Comparison of ENCODE assay signal across 8 cellular contexts in the genomic region with DNA sequence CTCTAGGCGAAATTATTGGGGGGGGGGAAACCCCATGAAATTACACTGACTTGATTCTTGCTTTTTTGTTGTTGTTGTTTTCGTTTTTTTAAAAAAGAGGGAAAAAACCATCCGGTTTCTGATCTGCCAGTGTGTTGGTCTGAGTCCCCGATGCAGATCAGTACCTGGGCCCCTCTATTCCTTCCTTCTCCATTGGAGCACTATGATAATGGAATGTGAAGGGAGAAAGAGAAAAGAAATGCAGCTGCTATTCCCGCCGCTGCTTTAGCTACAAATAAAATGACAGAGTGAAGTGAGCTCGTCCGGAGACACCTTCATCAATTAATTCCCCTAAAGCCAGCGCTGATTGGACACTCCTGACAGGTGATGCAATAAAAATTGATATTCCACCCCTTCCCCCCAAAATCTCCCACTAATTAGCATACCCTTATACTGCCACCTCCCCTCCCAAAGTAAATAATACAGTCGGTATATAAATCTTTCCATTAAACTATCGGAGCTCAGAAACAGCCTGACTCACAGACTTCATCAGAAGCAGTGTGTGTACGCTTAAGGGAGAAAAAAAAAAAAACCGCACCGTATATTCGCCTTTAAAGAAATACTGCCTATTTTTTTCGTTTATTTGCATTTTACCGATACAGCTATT. TPM values are rescaled to one million over a fixed set of nuclear protein-coding genes. Genes with fewer than 3 reads are reported as not detected.
DNase-seq lines count a peak whose midpoint lies in the region; ATAC-seq and TF ChIP-seq lines count a peak whose summit lies in the region.

No MANE protein-coding gene starts in this region.

- peaks cover 44% of the 10 kb centered on the region for H3K4me1 Mint-ChIP-seq in CD4-positive, alpha-beta T cell (ENCODE audit: low read depth)

- no peak overlapping the region for H3K9ac ChIP-seq in fibroblast of lung (ENCODE audit: insufficient read depth, low read length)
- no peak overlapping the region for H3K9ac ChIP-seq in parathyroid adenoma

- H3K27me3 Mint-ChIP-seq in CD4-positive, alpha-beta T cell = peaks cover 88% of the 10 kb centered on the region

- no peaks in the 10 kb centered on the region for H4K20me1 ChIP-seq in fibroblast of lung (ENCODE audit: control insufficient read depth, extremely low read depth, insufficient read depth, low read length)

- peaks cover 79% of the 10 kb centered on the region for H3K27me3 ChIP-seq in CD4-positive, alpha-beta T cell (ENCODE audit: control insufficient read depth, insufficient read depth, low read length)
- H3K27me3 ChIP-seq in fibroblast of lung (ENCODE audit: control insufficient read depth, insufficient read depth, low read length) = no peaks in the 10 kb centered on the region
- no peaks in the 10 kb centered on the region for H3K27me3 ChIP-seq in parathyroid adenoma (ENCODE audit: control insufficient read depth, insufficient read depth, low read length)

- H3K4me3 ChIP-seq in fibroblast of lung (replicated peaks in 1 of 4; ENCODE audit: control extremely low read depth in 1 of 4, insufficient read depth in 1 of 4, low read depth in 3 of 4, low read length in 4 of 4) (peak overlapping the region; percentile 30 to 78 (median 51)), parathyroid adenoma (ENCODE audit: low read depth, low read length) (peak overlapping the region; percentile 61)

- no peaks in the 10 kb centered on the region for H3K36me3 ChIP-seq in fibroblast of lung (ENCODE audit: control insufficient read depth, insufficient read depth, low read length)
- H3K36me3 ChIP-seq in parathyroid adenoma (ENCODE audit: control insufficient read depth, insufficient read depth, low read length) = no peaks in the 10 kb centered on the region

- H3K9me3 Mint-ChIP-seq in CD4-positive, alpha-beta T cell = no peaks in the 10 kb centered on the region

- POLR2A ChIA-PET in CD4-positive, alpha-beta T cell (lab: Charles Lee) = interaction anchor here (0.6 to 1.7 kb wide), 8 partner anchors 9 to 1704 kb away, joined by 3 to 19 read pairs (median 4); partner anchors contain the start of gene MLLT10

- no peak overlapping the region for H3K27ac ChIP-seq in CD4-positive, alpha-beta T cell (ENCODE audit: low read depth, low read length)
- peak overlapping the region; percentile 69 for H3K27ac ChIP-seq in fibroblast of lung (ENCODE audit: insufficient read depth, low read length)
- H3K27ac ChIP-seq in parathyroid adenoma = peak overlapping the region; percentile 70

- TF ChIP-seq CTCF in CD4-positive, alpha-beta T cell (IDR thresholded peaks at IDR 0.05) = no peak
- no peak for TF ChIP-seq CTCF in fibroblast of lung (conservative IDR thresholded peaks at IDR 0.05 in 1 of 2, IDR thresholded peaks at IDR 0.05 in 1 of 2; ENCODE audit: low read depth in 1 of 2, low read length in 2 of 2)
- no peak for TF ChIP-seq CTCF in parathyroid adenoma (IDR thresholded peaks at IDR 0.05)

- DNase-seq in CD4-positive, alpha-beta T cell = no peak
- DNase-seq in M059J (ENCODE audit: low read depth) = peak; percentile 57
- peak; percentile 25 for DNase-seq in SW480 (ENCODE audit: low spot score)
- peak; percentile 79 to 91 for DNase-seq in fibroblast of lung (ENCODE audit: low read depth in 2 of 2)
- no peak for DNase-seq in central memory CD4-positive, alpha-beta T cell
- no peak for DNase-seq in ecto neural progenitor cell (ENCODE audit: low spot score)

- peak overlapping the region; percentile 100 for H3K4me2 ChIP-seq in fibroblast of lung (ENCODE audit: extremely low read depth, insufficient read depth, low read length)
- peak overlapping the region; percentile 94 for H3K4me2 ChIP-seq in parathyroid adenoma (ENCODE audit: low read length)

- no peaks in the 10 kb centered on the region for H3K36me3 Mint-ChIP-seq in CD4-positive, alpha-beta T cell (ENCODE audit: low read depth)

- H3K4me1 ChIP-seq in fibroblast of lung (ENCODE audit: control insufficient read depth, extremely low read depth, insufficient read depth, low read length) (peaks cover 3% of the 10 kb centered on the region), parathyroid adenoma (peaks cover 12% of the 10 kb centered on the region)

- H3K27ac Mint-ChIP-seq in CD4-positive, alpha-beta T cell = peak overlapping the region; percentile 48

- H3K4me3 Mint-ChIP-seq in CD4-positive, alpha-beta T cell = peak overlapping the region; percentile 85

- CTCF ChIA-PET in CD4-positive, alpha-beta T cell (lab: Charles Lee) = interaction anchor here (0.6 to 1.6 kb wide), 2 partner anchors 22 to 435 kb away, joined by 4 to 16 read pairs; no protein-coding TSS in a partner anchor

- H2AFZ ChIP-seq in fibroblast of lung (ENCODE audit: low read length) = no peak overlapping the region
- peak overlapping the region; percentile 79 for H2AFZ ChIP-seq in parathyroid adenoma

- H3K9me3 ChIP-seq in CD4-positive, alpha-beta T cell (ENCODE audit: control insufficient read depth, low read length) = no peaks in the 10 kb centered on the region
- no peaks in the 10 kb centered on the region for H3K9me3 ChIP-seq in fibroblast of lung (ENCODE audit: control insufficient read depth, insufficient read depth, low read depth, low read length)
- H3K9me3 ChIP-seq in parathyroid adenoma (ENCODE audit: control insufficient read depth, low read length) = no peaks in the 10 kb centered on the region

- peak; percentile 50 for ATAC-seq in CD4-positive, alpha-beta T cell (ENCODE audit: poor library complexity)
- no peak for ATAC-seq in GM18867 (IDR thresholded peaks at IDR 0.05; ENCODE audit: unreplicated experiment)

- H3K79me2 ChIP-seq in fibroblast of lung (ENCODE audit: control insufficient read depth, insufficient read depth, low read length) (no peaks in the 10 kb centered on the region), parathyroid adenoma (no peaks in the 10 kb centered on the region)

- intact Hi-C loops in CD4-positive, alpha-beta T cell (cut with DNase I, micrococcal nuclease) = loop anchor here in 1 of 2 experiments (5.0 kb wide), 1 partner anchor 824 kb away; no protein-coding TSS in a partner anchor

RNA-seq across cellular contexts. Expression of gene SKIDA1, which starts 7.4 kb away (rescaled TPM):
- under 1 TPM; 0.22 to 0.25 TPM for total RNA-seq in CD4-positive, alpha-beta T cell
- 1.2 and 1.9 TPM in 2 replicates for total RNA-seq in M059J (2014; rRNA removed; shearing (Covaris generic))
- 0.50 and 0.51 TPM in 2 replicates for total RNA-seq in fibroblast of lung
- 0.28 and 0.49 TPM in 2 replicates for polyA plus RNA-seq in fibroblast of lung
- polyA plus RNA-seq in fibroblast of lung (2012) = 0.16 and 0.73 TPM in 2 replicates
- polyA minus RNA-seq in fibroblast of lung (ENCODE audit: low replicate concordance) = 0.15 and 1.1 TPM in 2 replicates

RNA-seq across cellular contexts. Expression of gene MLLT10, which starts 15.9 kb away (rescaled TPM):
- 10 to 100 TPM; 46.0 to 64.1 TPM for total RNA-seq in CD4-positive, alpha-beta T cell
- total RNA-seq in M059J (2014; rRNA removed; shearing (Covaris generic)) = 9.1 and 9.3 TPM in 2 replicates
- total RNA-seq in fibroblast of lung = 33.1 and 56.3 TPM in 2 replicates
- polyA plus RNA-seq in fibroblast of lung = 25.1 and 25.6 TPM in 2 replicates
- 12.8 and 14.0 TPM in 2 replicates for polyA plus RNA-seq in fibroblast of lung (2012)
- polyA minus RNA-seq in fibroblast of lung (ENCODE audit: low replicate concordance) = 12.3 and 26.8 TPM in 2 replicates

Comparison
In these comparisons a context has a peak if more than half of its experiments do, and no peak if none do; other contexts are left out.
1. DNase-seq: peak in M059J (single experiment), SW480 (single experiment) and fibroblast of lung (2 of 2); none in CD4-positive, alpha-beta T cell (0 of 10), central memory CD4-positive, alpha-beta T cell (single experiment) and ecto neural progenitor cell (single experiment).